ENCODE assay signal across 9 cellular contexts in genomic region chr11:61021661-61022212, GRCh38. TPM values are rescaled to one million over a fixed set of nuclear protein-coding genes. Genes with fewer than 3 reads are reported as not detected.
DNase-seq lines count a peak whose midpoint lies in the region; ATAC-seq, FAIRE-seq and TF ChIP-seq lines count a peak whose summit lies in the region.
"Had no signal": no experiment of that assay in that cellular context is flagged by ENCODE, and none has a peak within 500 bp of the region (broad histone marks: within the 10 kb centered on the region; RNA-seq: fewer than 3 reads in every experiment).

No MANE protein-coding gene starts in this region.

- 16 to 40% methylated on average over 5 to 14 of the region's 14 CpGs for WGBS in body of pancreas, 2 donors
- 6 to 18% (median 10%) methylated on average over 13 to 14 of the region's 14 CpGs for WGBS in small intestine, 3 donors

- H3K27me3 Mint-ChIP-seq in CD8-positive, alpha-beta memory T cell: peaks cover 0 to 1% of the 10 kb centered on the region in 2 donors

- ATAC-seq in body of pancreas: peak; percentile 65
- no peak for ATAC-seq in GM21737 (IDR thresholded peaks at IDR 0.05; ENCODE audit: unreplicated experiment)

- intact Hi-C loops in body of pancreas (cut with DNase I) (no loop called here), kidney (cut with DNase I) (no loop called here)

- TF ChIP-seq CTCF in body of pancreas (IDR thresholded peaks at IDR 0.05) (no peak), kidney (IDR thresholded peaks at IDR 0.05; ENCODE audit: borderline replicate concordance, extremely low read depth, insufficient read depth) (no peak)

- no peaks in the 10 kb centered on the region for H3K27me3 ChIP-seq in CD8-positive, alpha-beta memory T cell (ENCODE audit: insufficient read depth, low read length, poor library complexity, severe bottlenecking)
- peaks cover 0 to 3% of the 10 kb centered on the region in 2 donors for H3K27me3 ChIP-seq in body of pancreas
- H3K27me3 ChIP-seq in small intestine (ENCODE audit: control insufficient read depth in 2 of 2, insufficient read depth in 2 of 2, low read length in 2 of 2): peaks cover 0 to 6% of the 10 kb centered on the region in 2 donors

- peak overlapping the region; percentile 9 to 83 (median 77) for H3K4me3 Mint-ChIP-seq in CD8-positive, alpha-beta memory T cell

- peaks cover 64% of the 10 kb centered on the region for H3K4me1 ChIP-seq in CD8-positive, alpha-beta memory T cell (ENCODE audit: insufficient read depth, low read length)
- H3K4me1 ChIP-seq in body of pancreas (peaks cover 8% of the 10 kb centered on the region), small intestine (ENCODE audit: control insufficient read depth in 2 of 2, insufficient read depth in 1 of 2, low read depth in 1 of 2, low read length in 1 of 2) (no peaks in the 10 kb centered on the region), kidney (ENCODE audit: control insufficient read depth in 1 of 2, insufficient read depth in 1 of 2, low read depth in 1 of 2, low read length in 2 of 2) (peaks cover 0 to 3% of the 10 kb centered on the region in 2 donors)

- H3K27ac ChIP-seq in CD8-positive, alpha-beta memory T cell (ENCODE audit: low read depth, low read length): peak overlapping the region; percentile 40
- H3K27ac ChIP-seq in body of pancreas (no peak overlapping the region), small intestine (ENCODE audit: low read depth in 1 of 2, low read length in 1 of 2) (no peak overlapping the region), kidney (ENCODE audit: low read depth in 2 of 2, low read length in 2 of 2) (no peak overlapping the region)

- peak; percentile 82 to 94 (median 89) for DNase-seq in CD8-positive, alpha-beta memory T cell
- peak; percentile 75 to 94 (median 92) for DNase-seq in T-helper 2 cell
- peak; percentile 60 to 82 (median 74) for DNase-seq in body of pancreas
- peak; percentile 68 for DNase-seq in small intestine
- no peak for DNase-seq in COLO829 (ENCODE audit: low spot score)
- DNase-seq in NCI-H510A (lab: John Stamatoyannopoulos, UW): no peak
- no peak for DNase-seq in kidney

- no peaks in the 10 kb centered on the region for H3K9me3 Mint-ChIP-seq in CD8-positive, alpha-beta memory T cell

- peak overlapping the region; percentile 94 to 99 (median 98) for H3K27ac Mint-ChIP-seq in CD8-positive, alpha-beta memory T cell

- FAIRE-seq in small intestine (lab: Jason Lieb, UNC): no peak
- no peak for FAIRE-seq in kidney (lab: Jason Lieb, UNC)

- H3K36me3 ChIP-seq in CD8-positive, alpha-beta memory T cell (ENCODE audit: insufficient read depth, low read length): peaks cover 27% of the 10 kb centered on the region
- H3K36me3 ChIP-seq in body of pancreas (replicated peaks in 1 of 2; ENCODE audit: insufficient read depth in 1 of 2, low read depth in 2 of 2) (no peaks in the 10 kb centered on the region), small intestine (ENCODE audit: control insufficient read depth in 2 of 2, insufficient read depth in 2 of 2, low read length in 2 of 2) (no peaks in the 10 kb centered on the region), kidney (ENCODE audit: control insufficient read depth in 1 of 2, insufficient read depth in 2 of 2, low read length in 2 of 2) (no peaks in the 10 kb centered on the region)

- CTCF ChIA-PET in CD8-positive, alpha-beta memory T cell (lab: Charles Lee): interaction anchor here (1.2 to 2.7 kb wide), 3 partner anchors 10 to 59 kb away, joined by 4 to 18 read pairs (median 10); no protein-coding TSS in a partner anchor

- H3K4me3 ChIP-seq in CD8-positive, alpha-beta memory T cell (ENCODE audit: low read length): peak overlapping the region; percentile 60
- H3K4me3 ChIP-seq in body of pancreas (no peak overlapping the region), small intestine (ENCODE audit: low read depth in 1 of 2, low read length in 2 of 2) (no peak overlapping the region), kidney (ENCODE audit: low read length in 2 of 2) (no peak overlapping the region)

- H3K9ac ChIP-seq in kidney (ENCODE audit: low read length in 2 of 2): no peak overlapping the region

- peaks cover 0 to 45% (median 5%) of the 10 kb centered on the region in 3 donors for H3K36me3 Mint-ChIP-seq in CD8-positive, alpha-beta memory T cell

- POLR2A ChIA-PET in CD8-positive, alpha-beta memory T cell (lab: Charles Lee): interaction anchor here (1.0 to 4.3 kb wide), 2 partner anchors 21 to 85 kb away, joined by 3 to 32 read pairs; no protein-coding TSS in a partner anchor

- H3K4me1 Mint-ChIP-seq in CD8-positive, alpha-beta memory T cell: peaks cover 61 to 87% (median 67%) of the 10 kb centered on the region in 3 donors

- H3K9me3 ChIP-seq in CD8-positive, alpha-beta memory T cell (ENCODE audit: low read length): no peaks in the 10 kb centered on the region
- H3K9me3 ChIP-seq in body of pancreas (no peaks in the 10 kb centered on the region), small intestine (ENCODE audit: control insufficient read depth, low read depth) (no peaks in the 10 kb centered on the region), kidney (ENCODE audit: control insufficient read depth in 1 of 2, low read length in 2 of 2) (no peaks in the 10 kb centered on the region)

- no peak for TF ChIP-seq POLR2A in body of pancreas (IDR thresholded peaks at IDR 0.05)

RNA-seq across cellular contexts. Expression of gene CD6, which starts 50.3 kb away (rescaled TPM):
- total RNA-seq in CD8-positive, alpha-beta memory T cell: 100 to 1,000 TPM; 229 to 233 TPM
- polyA plus RNA-seq in CD8-positive, alpha-beta memory T cell: 156 TPM
- total RNA-seq in body of pancreas: 1 to 10 TPM; 1.0 to 3.3 TPM
- polyA plus RNA-seq in small intestine: 1 to 10 TPM; 1.6 to 5.1 (median 1.8) TPM
- total RNA-seq in kidney: 6.7 TPM
- 0.24 TPM for polyA plus RNA-seq in kidney (ENCODE audit: insufficient read depth, low read depth, low replicate concordance)
- total RNA-seq: renal cortical epithelial cell had no signal

Comparison
In these comparisons a context has a peak if more than half of its experiments do, and no peak if none do; other contexts are left out.
1. DNase-seq: peak in CD8-positive, alpha-beta memory T cell (5 of 5), T-helper 2 cell (5 of 5), body of pancreas (4 of 4) and small intestine (single experiment); none in COLO829 (single experiment), NCI-H510A (single experiment) and kidney (single experiment).
2. RNA of gene CD6, which starts 50.3 kb away (total RNA-seq): 229 to 233 TPM in CD8-positive, alpha-beta memory T cell; 6.7 TPM in kidney (single experiment) and 1.0 to 3.3 TPM in body of pancreas; every median in the first group is over 10 times any median in the second.